In the genomic region with DNA sequence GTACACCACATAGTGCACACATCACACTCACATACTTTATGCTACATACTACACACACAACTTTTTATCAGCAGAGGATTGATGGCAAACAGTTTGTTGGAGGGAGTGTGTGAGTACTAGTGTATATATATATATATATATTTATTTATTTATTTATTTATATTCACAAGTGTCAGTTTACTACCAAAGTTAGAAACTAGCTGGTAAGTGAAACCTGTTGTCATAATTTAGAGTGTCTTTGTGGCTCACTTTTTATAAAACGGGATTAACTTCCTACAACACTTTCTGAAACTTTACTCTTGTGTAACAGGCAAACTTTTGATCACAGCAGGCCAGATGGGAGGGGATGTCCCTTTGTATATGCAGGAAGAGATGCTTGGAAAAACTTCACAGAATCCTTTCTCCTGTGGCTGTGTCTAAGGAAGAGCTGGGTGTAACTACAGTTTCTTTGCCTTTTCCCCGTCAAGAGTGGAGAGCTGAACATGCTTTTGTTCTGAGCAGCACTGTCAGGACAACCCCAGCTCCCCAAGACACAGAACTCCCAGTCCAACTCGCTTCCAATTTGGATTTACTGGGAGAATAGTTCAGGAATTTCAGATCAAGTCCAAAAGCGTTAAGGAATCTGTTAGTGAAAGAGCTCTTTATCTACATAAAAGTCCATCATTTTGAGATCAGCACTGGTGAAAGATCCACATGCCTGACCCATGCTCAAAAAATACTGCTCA, we compare ENCODE assay signal across 8 cellular contexts. TPM values are rescaled to one million over a fixed set of nuclear protein-coding genes. Genes with fewer than 3 reads are reported as not detected.
DNase-seq lines count a peak whose midpoint lies in the region; ATAC-seq, FAIRE-seq and TF ChIP-seq lines count a peak whose summit lies in the region.

No MANE protein-coding gene starts in this region.

- H3K4ac ChIP-seq in mesenchymal stem cell (ENCODE audit: low read depth in 1 of 2, low read length in 2 of 2): peak overlapping the region in 1 of 2 experiments; percentile 77

- H3K4me3 ChIP-seq in AG09309 (ENCODE audit: control insufficient read depth, low read depth, low read length): peak overlapping the region; percentile 66
- peak overlapping the region; percentile 88; the same call in 1 of the 2 replicates for H3K4me3 ChIP-seq in GM12878
- H3K4me3 ChIP-seq in mesenchymal stem cell (ENCODE audit: insufficient read depth in 1 of 2, low read depth in 1 of 2, low read length in 2 of 2): peak overlapping the region in 1 of 2 experiments; percentile 97

- peak overlapping the region; percentile 89 for H3K27ac Mint-ChIP-seq in HFFc6

- peak overlapping the region in 1 of 2 experiments; percentile 48 for H2BK12ac ChIP-seq in mesenchymal stem cell (ENCODE audit: low read length in 2 of 2)

- peaks cover 74% of the 10 kb centered on the region for H3K4me1 Mint-ChIP-seq in HFFc6 (ENCODE audit: low read depth)

- in situ Hi-C loops in GM12878 (cut with MboI): no loop called here

- H2AFZ ChIP-seq in GM12878 (ENCODE audit: control insufficient read depth, low read depth, low read length) (peak overlapping the region; percentile 70), mesenchymal stem cell (ENCODE audit: low read depth, low read length) (no peak overlapping the region)

- H4K20me1 ChIP-seq in GM12878 (ENCODE audit: control insufficient read depth, insufficient read depth): no peaks in the 10 kb centered on the region

- no peak for TF ChIP-seq POLR2A in GM12878 (IDR thresholded peaks at IDR 0.05; ENCODE audit: low read depth, low read length)

- 45% methylated on average over 4 of the region's 4 CpGs for WGBS in GM12878 (ENCODE audit: insufficient coverage, insufficient replicate concordance, low lambda C conversion rate, missing lambda C conversion rate)
- WGBS in mesenchymal stem cell: 56% methylated on average over 1 of the region's 4 CpGs

- DNase-seq in AG09309 (ENCODE audit: low read depth) (no peak), HFFc6 (no peak), GM12878 (ENCODE audit: low read depth, low spot score) (no peak), mesenchymal stem cell (peak; percentile 26), germinal center (ENCODE audit: low spot score) (no peak), NCI-H345 treated with DMSO at 0.1 percent for 48 hours (lab: John Stamatoyannopoulos, UW; ENCODE audit: unreplicated experiment) (no peak)
- DNase-seq in effector CD8-positive, alpha-beta T cell (lab: John Stamatoyannopoulos, UW): no peak

- no peak overlapping the region for H4K8ac ChIP-seq in mesenchymal stem cell (ENCODE audit: low read length)

- H4K91ac ChIP-seq in mesenchymal stem cell (ENCODE audit: low read length): no peak overlapping the region

- H3K79me2 ChIP-seq in GM12878 (ENCODE audit: control insufficient read depth, insufficient read depth, low read length): no peaks in the 10 kb centered on the region

- no peaks in the 10 kb centered on the region; the same call in 2 of the 3 replicates for H3K9me3 ChIP-seq in GM12878 (replicated peaks; ENCODE audit: control insufficient read depth, insufficient read depth, low read length)
- peaks cover 4% of the 10 kb centered on the region for H3K9me3 ChIP-seq in mesenchymal stem cell (ENCODE audit: control insufficient read depth, low read length)

- ATAC-seq in GM12878 (no peak), GM18861 (IDR thresholded peaks at IDR 0.05; ENCODE audit: unreplicated experiment) (no peak)

- no peak overlapping the region for H2BK120ac ChIP-seq in mesenchymal stem cell (ENCODE audit: low read depth, low read length)

- no peak for TF ChIP-seq RAD21 in GM12878 (IDR thresholded peaks at IDR 0.05; ENCODE audit: insufficient read depth, low read depth, low read length)

- BruUV-seq in GM12878 (replicated peaks; lab: Mats Ljungman, UMichigan): no TSS peak

- SMC1A ChIA-PET in GM12878 (lab: Charles Lee; ENCODE audit: uncharacterized antibody, unreplicated experiment): interaction anchor here (0.7 kb wide), 1 partner anchor 11 kb away, joined by 3 read pairs; no protein-coding TSS in a partner anchor

- no peaks in the 10 kb centered on the region for H3K27me3 ChIP-seq in GM12878 (replicated peaks in 1 of 2; ENCODE audit: control insufficient read depth in 2 of 2, insufficient read depth in 2 of 2, low read length in 1 of 2)
- H3K27me3 ChIP-seq in mesenchymal stem cell (ENCODE audit: control insufficient read depth in 1 of 2, insufficient read depth in 1 of 2, low read length in 2 of 2): no peaks in the 10 kb centered on the region

- no peak overlapping the region for H2BK5ac ChIP-seq in mesenchymal stem cell (ENCODE audit: low read depth, low read length, poor library complexity, severe bottlenecking)

- RAD21 ChIA-PET in GM12878 (lab: Charles Lee; ENCODE audit: unreplicated experiment): no interaction called here

- H3K4me1 ChIP-seq in GM12878 (ENCODE audit: control insufficient read depth, insufficient read depth, low read length) (peaks cover 10% of the 10 kb centered on the region; the same call in 1 of the 2 replicates), mesenchymal stem cell (ENCODE audit: control insufficient read depth, insufficient read depth, low read depth, low read length) (peaks cover 4% of the 10 kb centered on the region)

- no peak overlapping the region for H3K27ac ChIP-seq in GM12878 (ENCODE audit: control insufficient read depth, insufficient read depth)
- no peak overlapping the region for H3K27ac ChIP-seq in mesenchymal stem cell (ENCODE audit: low read length, poor library complexity, severe bottlenecking)

- peak overlapping the region; percentile 89 for H3K4me3 Mint-ChIP-seq in HFFc6

- no peak overlapping the region for H3K23ac ChIP-seq in mesenchymal stem cell (ENCODE audit: low read length in 2 of 2)

- no peaks in the 10 kb centered on the region for H3K27me3 Mint-ChIP-seq in HFFc6 (ENCODE audit: insufficient read depth)

- peaks cover 15% of the 10 kb centered on the region for H3K36me3 Mint-ChIP-seq in HFFc6 (ENCODE audit: low read depth)

- POLR2A ChIA-PET in GM12878 (lab: Charles Lee): no interaction called here

- peak overlapping the region; percentile 58 for H3K4me2 ChIP-seq in GM12878 (ENCODE audit: control insufficient read depth, insufficient read depth)
- peak overlapping the region; percentile 92 for H3K4me2 ChIP-seq in mesenchymal stem cell (ENCODE audit: low read length, poor library complexity, severe bottlenecking)

- no peaks in the 10 kb centered on the region for H3K79me1 ChIP-seq in mesenchymal stem cell (replicated peaks; ENCODE audit: low read length, poor library complexity, severe bottlenecking)

- no peak for TF ChIP-seq CTCF in AG09309 (IDR thresholded peaks at IDR 0.05; ENCODE audit: control insufficient read depth, insufficient read depth, low read depth, low read length, missing control alignments)
- TF ChIP-seq CTCF in HFFc6 (IDR thresholded peaks at IDR 0.05): no peak
- no peak for TF ChIP-seq CTCF in GM12878 (IDR thresholded peaks at IDR 0.05 in 2 of 3, conservative IDR thresholded peaks at IDR 0.05 in 1 of 3; ENCODE audit: control insufficient read depth in 2 of 3, extremely low read depth in 1 of 3, insufficient read depth in 1 of 3, low read depth in 3 of 3, low read length in 3 of 3)

- CTCF ChIA-PET in GM12878 (lab: Yijun Ruan, JAX): no interaction called here

- no peak overlapping the region for H2AK5ac ChIP-seq in mesenchymal stem cell (ENCODE audit: low read length, severe bottlenecking)

- no peaks in the 10 kb centered on the region for H3K9me3 Mint-ChIP-seq in HFFc6

- H3K9ac ChIP-seq in GM12878 (ENCODE audit: control insufficient read depth, insufficient read depth, low read length): peak overlapping the region; percentile 63; the same call in 1 of the 2 replicates
- peak overlapping the region; percentile 86 for H3K9ac ChIP-seq in mesenchymal stem cell (ENCODE audit: low read length)

- intact Hi-C loops in GM12878 (cut with micrococcal nuclease; ENCODE audit: unreplicated experiment): loop anchor here (5.0 kb wide), 1 partner anchor 133 kb away; no protein-coding TSS in a partner anchor

- H3K36me3 ChIP-seq in GM12878 (ENCODE audit: control insufficient read depth in 2 of 2, insufficient read depth in 2 of 2, low read length in 1 of 2) (no peaks in the 10 kb centered on the region), mesenchymal stem cell (ENCODE audit: control insufficient read depth in 1 of 2, insufficient read depth in 2 of 2, low read depth in 1 of 2, low read length in 2 of 2) (no peaks in the 10 kb centered on the region)

- no peak for TF ChIP-seq EP300 in GM12878 (IDR thresholded peaks at IDR 0.05; ENCODE audit: borderline replicate concordance in 1 of 2, control insufficient read depth in 1 of 2, low read depth in 2 of 2, low read length in 2 of 2)

- no peak overlapping the region for H2BK15ac ChIP-seq in mesenchymal stem cell (ENCODE audit: low read depth, poor library complexity, severe bottlenecking)

- H3K14ac ChIP-seq in mesenchymal stem cell (ENCODE audit: low read length in 2 of 2): no peak overlapping the region

- no peak for FAIRE-seq in GM12878 (lab: Jason Lieb, UNC)

- peak overlapping the region in 1 of 2 experiments; percentile 91 for H3K18ac ChIP-seq in mesenchymal stem cell (ENCODE audit: low read depth in 1 of 2, low read length in 2 of 2)

TF ChIP-seq in GM12878, 131 proteins besides CTCF, POLR2A, EP300 and RAD21 (continues in another document):
- TF ChIP-seq STAT3 (IDR thresholded peaks at IDR 0.05; ENCODE audit: low read depth, low read length): no peak

RNA-seq across cellular contexts. Expression of a gene that starts 1.8 kb away (rescaled TPM):
- 1 to 10 TPM in 1 of 6 experiments, under 1 TPM in 5; 0.36 to 1.1 (median 0.45) TPM for total RNA-seq in HFFc6 (2021; fragmentation: NEBNext Ultra II Directional; extraction: Animal tissue kit (Norgen Biotek cat#: 25700))
- not detected in 2 replicates for total RNA-seq in GM12878 (2013; cell fraction: nucleolus; rRNA removed)
- total RNA-seq in GM12878 (2014; rRNA removed) (1.2 and 2.2 TPM in 2 replicates), GM12878 (2014; rRNA removed; fragmentation: Illumina TruSeq; extraction: Trizol) (1.0 and 1.2 TPM in 2 replicates), GM12878 (2021) (0.85 and 0.98 TPM in 2 replicates)
- 0.92 TPM for polyA plus RNA-seq in GM12878 (2011; ENCODE audit: low read depth)
- polyA plus RNA-seq in GM12878 (2011; rRNA removed) (0.06 TPM in 1 of 2 replicates, not detected in the other), GM12878 (2014; fragmentation: Illumina TruSeq; extraction: Trizol) (1.3 and 1.4 TPM in 2 replicates), GM12878 (2014; fragmentation: Nextera tagmentation; extraction: Ambion mirVana) (1 to 10 TPM; 1.1 to 1.9 TPM), GM12878 (2014; rRNA removed) (1.1 and 1.3 TPM in 2 replicates), GM12878 (2016; fragmentation: Nextera tagmentation; extraction: Ambion mirVana) (1 to 10 TPM in 1 of 2 experiments, under 1 TPM in 1; 0.81 to 1.1 TPM)
- not detected in 2 replicates for polyA plus RNA-seq in GM12878 (2011; cell fraction: cytosol; rRNA removed)
- polyA plus RNA-seq in GM12878 (2011; cell fraction: nucleus; rRNA removed): not detected in 2 replicates
- 0.50 and 0.58 TPM in 2 replicates for polyA plus RNA-seq in GM12878 (2012)
- not detected in 2 replicates for polyA minus RNA-seq in GM12878 (2011; rRNA and poly(A)+ RNA removed)
- not detected in 2 replicates for polyA minus RNA-seq in GM12878 (2011; cell fraction: cytosol; rRNA and poly(A)+ RNA removed)
- polyA minus RNA-seq in GM12878 (2011; cell fraction: nucleus; rRNA and poly(A)+ RNA removed): not detected in 2 replicates
- polyA plus RNA-seq in mesenchymal stem cell (2013, experiment 1 of 2): 0.59 TPM
- polyA plus RNA-seq in mesenchymal stem cell (2013, experiment 2 of 2): 0.48 TPM
